Comparison of ENCODE assay signal across 1 cellular context in genomic region chr10:96587255-96588059, GRCh38.
TF ChIP-seq lines count a peak whose summit lies in the region.

No MANE protein-coding gene starts in this region.

TF ChIP-seq in K562, 482 proteins besides CTCF, POLR2A, EP300 and RAD21 (continued from another document):
- 0 out of 2 replicates have a peak, but pooled peaks have one; percentile 5 for TF ChIP-seq CREB3L1 (IDR thresholded peaks at IDR 0.05; ENCODE audit: borderline replicate concordance, low read depth)
- peak; percentile 16 for TF ChIP-seq FIP1L1 (IDR thresholded peaks at IDR 0.05; ENCODE audit: low read depth, low read length, poor library complexity, severe bottlenecking)
- TF ChIP-seq VEZF1 (CRISPR knock-in tag; IDR thresholded peaks at IDR 0.05) = 0 out of 2 replicates have a peak, but pooled peaks have one; percentile 31
- TF ChIP-seq TBP (optimal IDR thresholded peaks at IDR 0.05; ENCODE audit: low read depth, low read length) = no peak
- no peak for TF ChIP-seq HDAC6 (IDR thresholded peaks at IDR 0.05; ENCODE audit: low read depth, low read length)
- no peak for TF ChIP-seq CHD4 (IDR thresholded peaks at IDR 0.05; ENCODE audit: insufficient read depth, insufficient replicate concordance, low read depth, low read length, poor library complexity, severe bottlenecking)
- TF ChIP-seq ZNF717 (CRISPR knock-in tag; IDR thresholded peaks at IDR 0.05) = no peak
- no peak for TF ChIP-seq ZNF830 (CRISPR knock-in tag; IDR thresholded peaks at IDR 0.05)
- TF ChIP-seq CEBPG (CRISPR knock-in tag; IDR thresholded peaks at IDR 0.05) = no peak
- TF ChIP-seq CEBPG (tag; conservative IDR thresholded peaks at IDR 0.05 in 1 of 2, IDR thresholded peaks at IDR 0.05 in 1 of 2) = peak in 1 of 2 experiments; percentile 55; a peak in 1 of 4 replicates
- no peak for TF ChIP-seq POU5F1 (IDR thresholded peaks at IDR 0.05; ENCODE audit: borderline replicate concordance, low read depth, low read length, partially characterized antibody)
- no peak for TF ChIP-seq ZBTB26 (CRISPR knock-in tag; IDR thresholded peaks at IDR 0.05)
- TF ChIP-seq FOXA1 (IDR thresholded peaks at IDR 0.05; ENCODE audit: borderline replicate concordance) = no peak
- no peak for TF ChIP-seq BRD4 (IDR thresholded peaks at IDR 0.05)
- TF ChIP-seq ZNF551 (CRISPR knock-in tag; IDR thresholded peaks at IDR 0.05) = no peak
- 0 out of 4 replicates have a peak, but pooled peaks of 1 of the 2 experiments have one; percentile 28 for TF ChIP-seq HDAC1 (IDR thresholded peaks at IDR 0.05)
- no peak for TF ChIP-seq ZNF695 (CRISPR knock-in tag; IDR thresholded peaks at IDR 0.05)
